ENCODE assay signal across 15 cellular contexts in genomic region chr5:151179489-151179840, GRCh38.
"Had no signal": no experiment of that assay in that cellular context is flagged by ENCODE, and none has a peak within 500 bp of the region (broad histone marks: within the 10 kb centered on the region; RNA-seq: fewer than 3 reads in every experiment).

No MANE protein-coding gene starts in this region.

- H3K27ac ChIP-seq: adrenal gland, foreskin keratinocyte, psoas muscle, right lobe of liver, stomach, thoracic aorta, uterus had no signal

- H3K4me1 ChIP-seq: right lobe of liver, uterus had no signal

- H3K36me3 ChIP-seq: uterus had no signal

- H3K9me3 ChIP-seq: adrenal gland, psoas muscle, right lobe of liver, stomach, thoracic aorta, uterus had no signal

- ATAC-seq: foreskin keratinocyte had no signal

- H3K4me3 ChIP-seq: adrenal gland, psoas muscle, right lobe of liver, stomach, thoracic aorta, uterus had no signal

- DNase-seq: activated CD4-positive, alpha-beta T cell treated with anti-CD3 and anti-CD28 coated beads for 1 hour; activated naive CD4-positive, alpha-beta T cell; central memory CD4-positive, alpha-beta T cell; cortex of kidney; effector CD8-positive, alpha-beta T cell; foreskin keratinocyte; mesendoderm; psoas muscle; right lobe of liver; stomach; T-helper 9 cell; uterus had no signal

- H3K4me3 Mint-ChIP-seq: neural crest cell had no signal

- H3K27me3 ChIP-seq: adrenal gland, foreskin keratinocyte, right lobe of liver, stomach, uterus had no signal
